21 cellular contexts compared by ENCODE assay signal in the genomic region with DNA sequence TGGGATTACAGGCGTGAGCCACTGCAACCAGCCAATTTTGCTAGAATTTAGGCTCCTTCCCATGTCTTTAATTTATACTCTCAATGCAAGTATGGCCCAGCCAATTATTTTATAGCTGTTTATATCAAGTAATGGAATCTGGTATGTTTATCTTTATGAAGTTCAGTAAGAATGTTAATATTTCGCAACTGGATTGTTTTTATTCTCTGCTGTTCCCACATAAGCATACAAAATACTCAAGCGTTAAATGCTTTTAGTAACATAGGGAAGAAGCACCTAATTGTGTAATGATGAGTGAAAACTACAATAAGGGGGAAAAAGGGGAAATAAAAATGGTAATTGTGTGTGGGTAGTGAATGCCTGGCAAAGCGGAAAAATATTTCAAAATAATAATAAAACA. TPM values are rescaled to one million over a fixed set of nuclear protein-coding genes. Genes with fewer than 3 reads are reported as not detected.
A peak's percentile ranks its signal among the peaks of the same experiment; 100 is the strongest.
DNase-seq lines count a peak whose midpoint lies in the region; ATAC-seq and TF ChIP-seq lines count a peak whose summit lies in the region.
"Had no signal": no experiment of that assay in that cellular context is flagged by ENCODE, and none has a peak within 500 bp of the region (broad histone marks: within the 10 kb centered on the region; RNA-seq: fewer than 3 reads in every experiment).

No MANE protein-coding gene starts in this region.

- H3K9ac ChIP-seq in OCI-LY1 (ENCODE audit: low read length) (no peak overlapping the region), fibroblast of lung (ENCODE audit: insufficient read depth, low read length) (no peak overlapping the region)

- H4K20me1 ChIP-seq in GM23338 (replicated peaks; ENCODE audit: insufficient read depth) (peaks cover 11% of the 10 kb centered on the region), OCI-LY1 (ENCODE audit: insufficient read depth, low read length) (no peaks in the 10 kb centered on the region), fibroblast of lung (ENCODE audit: control insufficient read depth, extremely low read depth, insufficient read depth, low read length) (no peaks in the 10 kb centered on the region)

- DNase-seq in GM23338 (ENCODE audit: low spot score) (no peak), fibroblast of lung (ENCODE audit: low read depth in 2 of 2) (peak in 1 of 2 donors; percentile 80), transverse colon (no peak), NCI-H526 treated with DMSO at 0.1 percent for 48 hours (lab: John Stamatoyannopoulos, UW) (no peak), hippocampal formation (lab: John Stamatoyannopoulos, UW) (no peak)
- DNase-seq in stimulated activated CD4-positive, alpha-beta T cell treated with anti-CD3 and anti-CD28 coated beads, Interleukin-1b, Interleukin-23, amount 100 ng/mL, for 48 hours: no peak
- DNase-seq: activated CD4-positive, alpha-beta T cell treated with anti-CD3 and anti-CD28 coated beads, Interleukin-2, amount 50 U/mL, for 4 hours; activated naive CD8-positive, alpha-beta T cell treated with anti-CD3 and anti-CD28 coated beads, Interleukin-2, amount 10 ng/mL, durations not matched to agents 7 days and 5 days; activated T-cell treated with anti-CD3 and anti-CD28 coated beads, Interleukin-2, amount 50 U/mL, for 24 hours; CD4-positive, CD25-positive, alpha-beta regulatory T cell; DND-41; Kasumi-1; left ventricle myocardium superior; NCI-H187 treated with DMSO at 0.1 percent for 48 hours; Peyer's patch; posterior cingulate gyrus; tibial artery had no signal

- 0 out of 2 replicates have a peak overlapping the region, but pooled peaks have one; percentile 38 for H3K27ac Mint-ChIP-seq in GM23338
- H3K27ac Mint-ChIP-seq: activated naive CD8-positive, alpha-beta T cell treated with anti-CD3 and anti-CD28 coated beads, Interleukin-2, amount 10 ng/mL, durations not matched to agents 7 days and 5 days; activated T-cell treated with anti-CD3 and anti-CD28 coated beads, Interleukin-2, amount 50 U/mL, for 24 hours; stimulated activated effector memory CD8-positive, alpha-beta T cell treated with anti-CD3 and anti-CD28 coated beads, Interleukin-12 subunit alpha, Interleukin-12 subunit beta, amount 100 ng/mL, for 72 hours had no signal

- in situ Hi-C loops in transverse colon (cut with MboI; ENCODE audit: low pct_ligation_motif_present in 1 of 4, low pct_unique_long_range_greater_than_20kb in 1 of 4, low sequenced_read_pairs in 3 of 4): no loop called here

- H3K4me3 Mint-ChIP-seq in GM23338: no peak overlapping the region
- H3K4me3 Mint-ChIP-seq: activated naive CD8-positive, alpha-beta T cell treated with anti-CD3 and anti-CD28 coated beads, Interleukin-2, amount 10 ng/mL, durations not matched to agents 7 days and 5 days; activated T-cell treated with anti-CD3 and anti-CD28 coated beads, Interleukin-2, amount 50 U/mL, for 24 hours; CD4-positive, CD25-positive, alpha-beta regulatory T cell; central memory CD8-positive, alpha-beta T cell; stimulated activated effector memory CD8-positive, alpha-beta T cell treated with anti-CD3 and anti-CD28 coated beads, Interleukin-12 subunit alpha, Interleukin-12 subunit beta, amount 100 ng/mL, for 72 hours had no signal

- H2AFZ ChIP-seq in GM23338 (no peak overlapping the region), OCI-LY1 (ENCODE audit: low read length) (no peak overlapping the region), fibroblast of lung (ENCODE audit: low read length) (no peak overlapping the region)

- H3K4me3 ChIP-seq in GM23338 (no peak overlapping the region), OCI-LY1 (ENCODE audit: low read depth, low read length, poor library complexity, severe bottlenecking) (no peak overlapping the region), fibroblast of lung (replicated peaks in 1 of 4; ENCODE audit: control extremely low read depth in 1 of 4, insufficient read depth in 1 of 4, low read depth in 3 of 4, low read length in 4 of 4) (no peak overlapping the region), transverse colon (no peak overlapping the region)
- H3K4me3 ChIP-seq: Peyer's patch, smooth muscle cell, tibial artery had no signal

- intact Hi-C loops in transverse colon (cut with DNase I; ENCODE audit: low total_unique reads): no loop called here

- TF ChIP-seq POLR2A in transverse colon (IDR thresholded peaks at IDR 0.05): no peak

- peaks cover 10% of the 10 kb centered on the region for H3K4me1 Mint-ChIP-seq in GM23338

- no peak for TF ChIP-seq CTCF in GM23338 (conservative IDR thresholded peaks at IDR 0.05; ENCODE audit: low read depth in 2 of 2)
- TF ChIP-seq CTCF in OCI-LY1 (IDR thresholded peaks at IDR 0.05; ENCODE audit: low read length): no peak
- no peak for TF ChIP-seq CTCF in fibroblast of lung (conservative IDR thresholded peaks at IDR 0.05 in 1 of 2, IDR thresholded peaks at IDR 0.05 in 1 of 2; ENCODE audit: low read depth in 1 of 2, low read length in 2 of 2)
- no peak for TF ChIP-seq CTCF in transverse colon (IDR thresholded peaks at IDR 0.05)

- H3K27me3 ChIP-seq in GM23338 (ENCODE audit: insufficient read depth) (no peaks in the 10 kb centered on the region), OCI-LY1 (ENCODE audit: insufficient read depth, low read length) (no peaks in the 10 kb centered on the region), fibroblast of lung (ENCODE audit: control insufficient read depth, insufficient read depth, low read length) (no peaks in the 10 kb centered on the region), transverse colon (no peaks in the 10 kb centered on the region)
- H3K27me3 ChIP-seq: Peyer's patch, tibial artery had no signal

- ATAC-seq in GM23338: no peak
- ATAC-seq: left ventricle myocardium superior; stimulated activated effector memory CD8-positive, alpha-beta T cell treated with anti-CD3 and anti-CD28 coated beads, Interleukin-12 subunit alpha, Interleukin-12 subunit beta, amount 100 ng/mL, for 72 hours had no signal

- H3K4me1 ChIP-seq in GM23338 (ENCODE audit: insufficient read depth) (peaks cover 5% of the 10 kb centered on the region; the same call in 1 of the 2 replicates), OCI-LY1 (ENCODE audit: insufficient read depth, low read length, severe bottlenecking) (peaks cover 13% of the 10 kb centered on the region), fibroblast of lung (ENCODE audit: control insufficient read depth, extremely low read depth, insufficient read depth, low read length) (no peaks in the 10 kb centered on the region), transverse colon (peaks cover 0 to 27% (median 4%) of the 10 kb centered on the region in 4 donors)
- H3K4me1 ChIP-seq: Peyer's patch had no signal

- H3K36me3 ChIP-seq in GM23338 (ENCODE audit: insufficient read depth): peaks cover 11% of the 10 kb centered on the region
- H3K36me3 ChIP-seq in OCI-LY1 (ENCODE audit: insufficient read depth, low read length): peaks cover 18% of the 10 kb centered on the region
- peaks cover 2% of the 10 kb centered on the region for H3K36me3 ChIP-seq in fibroblast of lung (ENCODE audit: control insufficient read depth, insufficient read depth, low read length)
- peaks cover 0 to 18% (median 4%) of the 10 kb centered on the region in 4 donors for H3K36me3 ChIP-seq in transverse colon

- no peak for TF ChIP-seq EP300 in transverse colon (IDR thresholded peaks at IDR 0.05; ENCODE audit: low read depth)

- H3F3A ChIP-seq in GM23338 (replicated peaks; ENCODE audit: low read depth): no peaks in the 10 kb centered on the region
- no peaks in the 10 kb centered on the region for H3F3A ChIP-seq in OCI-LY1 (ENCODE audit: insufficient read depth, low read length)

- no peak overlapping the region for H3K4me2 ChIP-seq in GM23338
- peak overlapping the region; percentile 4; the same call in 1 of the 2 replicates for H3K4me2 ChIP-seq in OCI-LY1 (ENCODE audit: low read length)
- H3K4me2 ChIP-seq in fibroblast of lung (ENCODE audit: extremely low read depth, insufficient read depth, low read length): peak overlapping the region; percentile 10
- H3K4me2 ChIP-seq: smooth muscle cell had no signal

- no peaks in the 10 kb centered on the region for H3K9me2 ChIP-seq in GM23338 (ENCODE audit: insufficient read depth)
- no peaks in the 10 kb centered on the region for H3K9me2 ChIP-seq in OCI-LY1 (ENCODE audit: low read depth, low read length)

- peaks cover 85% of the 10 kb centered on the region for H3K79me2 ChIP-seq in GM23338 (replicated peaks; ENCODE audit: insufficient read depth)
- no peaks in the 10 kb centered on the region for H3K79me2 ChIP-seq in OCI-LY1 (ENCODE audit: insufficient read depth, low read length)
- peaks cover 7% of the 10 kb centered on the region for H3K79me2 ChIP-seq in fibroblast of lung (ENCODE audit: control insufficient read depth, insufficient read depth, low read length)

- peaks cover 8% of the 10 kb centered on the region for H3K27me3 Mint-ChIP-seq in GM23338 (ENCODE audit: insufficient read depth, low read depth, poor library complexity)
- H3K27me3 Mint-ChIP-seq: activated naive CD8-positive, alpha-beta T cell treated with anti-CD3 and anti-CD28 coated beads, Interleukin-2, amount 10 ng/mL, durations not matched to agents 7 days and 5 days; activated T-cell treated with anti-CD3 and anti-CD28 coated beads, Interleukin-2, amount 50 U/mL, for 24 hours; CD4-positive, CD25-positive, alpha-beta regulatory T cell; central memory CD8-positive, alpha-beta T cell had no signal

- H3K9me3 Mint-ChIP-seq in GM23338: no peaks in the 10 kb centered on the region
- H3K9me3 Mint-ChIP-seq: activated naive CD8-positive, alpha-beta T cell treated with anti-CD3 and anti-CD28 coated beads, Interleukin-2, amount 10 ng/mL, durations not matched to agents 7 days and 5 days; activated T-cell treated with anti-CD3 and anti-CD28 coated beads, Interleukin-2, amount 50 U/mL, for 24 hours; CD4-positive, CD25-positive, alpha-beta regulatory T cell; central memory CD8-positive, alpha-beta T cell; stimulated activated effector memory CD8-positive, alpha-beta T cell treated with anti-CD3 and anti-CD28 coated beads, Interleukin-12 subunit alpha, Interleukin-12 subunit beta, amount 100 ng/mL, for 72 hours had no signal

- H3K36me3 Mint-ChIP-seq in GM23338 (ENCODE audit: low read depth): peaks cover 59% of the 10 kb centered on the region

- H3K9me3 ChIP-seq in OCI-LY1 (ENCODE audit: low read length) (no peaks in the 10 kb centered on the region), fibroblast of lung (ENCODE audit: control insufficient read depth, insufficient read depth, low read depth, low read length) (no peaks in the 10 kb centered on the region), transverse colon (no peaks in the 10 kb centered on the region)
- H3K9me3 ChIP-seq: Peyer's patch, tibial artery had no signal

- WGBS in transverse colon (ENCODE audit: low coverage in 1 of 2), 2 donors: 75 to 80% methylated on average over 3 to 4 of the region's 4 CpGs

- H3K27ac ChIP-seq in GM23338 (ENCODE audit: low read depth): 0 out of 2 replicates have a peak overlapping the region, but pooled peaks have one; percentile 15
- H3K27ac ChIP-seq in OCI-LY1 (ENCODE audit: low read depth, low read length, poor library complexity, severe bottlenecking): peak overlapping the region; percentile 10
- no peak overlapping the region for H3K27ac ChIP-seq in fibroblast of lung (ENCODE audit: insufficient read depth, low read length)
- H3K27ac ChIP-seq in transverse colon: peak overlapping the region; percentile 12 to 48 (median 21)
- H3K27ac ChIP-seq: Peyer's patch, tibial artery had no signal

RNA-seq across cellular contexts. Expression of gene PWWP2A, which starts 21.3 kb away (rescaled TPM):
- 60.5 and 81.6 TPM in 2 replicates for total RNA-seq in GM23338 (2014; rRNA removed; shearing (Covaris generic))
- 48.7 and 51.5 TPM in 2 replicates for polyA plus RNA-seq in GM23338 (2016; fragmentation: Nextera tagmentation; extraction: Ambion mirVana)
- total RNA-seq in fibroblast of lung: 14.9 and 17.0 TPM in 2 replicates
- polyA plus RNA-seq in fibroblast of lung: 10.4 and 11.7 TPM in 2 replicates
- 7.7 and 8.5 TPM in 2 replicates for polyA plus RNA-seq in fibroblast of lung (2012)
- 3.1 and 6.5 TPM in 2 replicates for polyA minus RNA-seq in fibroblast of lung (ENCODE audit: low replicate concordance)
- total RNA-seq in transverse colon: 10 to 100 TPM; 42.7 to 66.7 (median 53.5) TPM
